1 cellular context compared by ENCODE assay signal in the genomic region with DNA sequence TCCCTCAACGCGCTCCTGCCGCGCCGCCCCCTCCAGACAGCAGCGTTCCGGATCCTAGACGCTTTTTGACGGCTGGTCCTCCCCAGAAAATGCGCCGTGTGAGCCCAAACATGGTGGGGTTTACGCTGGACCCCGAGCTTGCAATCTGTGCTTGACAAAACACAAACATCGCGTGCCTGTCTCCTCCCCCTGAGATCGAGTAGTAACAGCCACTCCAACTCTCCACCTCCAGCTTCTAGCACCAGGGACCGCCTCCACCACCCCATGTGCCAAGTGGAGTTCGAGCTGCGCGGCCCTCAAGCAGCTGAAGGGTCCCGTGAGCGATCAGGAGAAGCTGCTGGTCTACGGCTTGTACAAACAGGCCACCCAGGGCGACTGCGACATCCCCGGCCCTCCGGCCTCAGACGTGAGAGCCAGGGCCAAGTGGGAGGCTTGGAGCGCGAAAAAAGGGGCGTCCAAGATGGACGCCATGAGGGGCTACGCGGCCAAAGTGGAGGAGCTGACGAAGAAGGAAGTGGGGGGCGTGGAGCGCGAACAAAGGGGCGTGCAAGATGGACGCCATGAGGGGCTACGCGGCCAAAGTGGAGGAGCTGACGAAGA.
A peak's percentile ranks its signal among the peaks of the same experiment; 100 is the strongest.
TF ChIP-seq lines count a peak whose summit lies in the region.

No MANE protein-coding gene starts in this region.

TF ChIP-seq in K562, 482 proteins besides CTCF, POLR2A, EP300 and RAD21:
- no peak for TF ChIP-seq ZNF584 (CRISPR knock-in tag; IDR thresholded peaks at IDR 0.05; ENCODE audit: low read depth)
- TF ChIP-seq POLR3A (IDR thresholded peaks at IDR 0.05; ENCODE audit: borderline replicate concordance, extremely low read depth, insufficient read depth, insufficient read length), result no peak
- TF ChIP-seq, protein P1, sequence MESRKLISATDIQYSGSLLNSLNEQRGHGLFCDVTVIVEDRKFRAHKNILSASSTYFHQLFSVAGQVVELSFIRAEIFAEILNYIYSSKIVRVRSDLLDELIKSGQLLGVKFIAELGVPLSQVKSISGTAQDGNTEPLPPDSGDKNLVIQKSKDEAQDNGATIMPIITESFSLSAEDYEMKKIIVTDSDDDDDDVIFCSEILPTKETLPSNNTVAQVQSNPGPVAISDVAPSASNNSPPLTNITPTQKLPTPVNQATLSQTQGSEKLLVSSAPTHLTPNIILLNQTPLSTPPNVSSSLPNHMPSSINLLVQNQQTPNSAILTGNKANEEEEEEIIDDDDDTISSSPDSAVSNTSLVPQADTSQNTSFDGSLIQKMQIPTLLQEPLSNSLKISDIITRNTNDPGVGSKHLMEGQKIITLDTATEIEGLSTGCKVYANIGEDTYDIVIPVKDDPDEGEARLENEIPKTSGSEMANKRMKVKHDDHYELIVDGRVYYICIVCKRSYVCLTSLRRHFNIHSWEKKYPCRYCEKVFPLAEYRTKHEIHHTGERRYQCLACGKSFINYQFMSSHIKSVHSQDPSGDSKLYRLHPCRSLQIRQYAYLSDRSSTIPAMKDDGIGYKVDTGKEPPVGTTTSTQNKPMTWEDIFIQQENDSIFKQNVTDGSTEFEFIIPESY (CRISPR knock-in tag; IDR thresholded peaks at IDR 0.05), result peak; percentile 77; the same call in 1 of the 2 replicates
- TF ChIP-seq TAF1 (IDR thresholded peaks at IDR 0.05; ENCODE audit: control insufficient read depth, extremely low read depth, insufficient read depth, low read length, severe bottlenecking), result peak; percentile 38
- TF ChIP-seq SMARCC2 (IDR thresholded peaks at IDR 0.05; ENCODE audit: low read depth), result no peak
- TF ChIP-seq CCNT2 (IDR thresholded peaks at IDR 0.05; ENCODE audit: borderline replicate concordance, extremely low read depth, insufficient read length, low read depth, low read length), result no peak
- no peak for TF ChIP-seq HCFC1 (IDR thresholded peaks at IDR 0.05; ENCODE audit: low read depth, low read length)
- no peak for TF ChIP-seq BMI1 (IDR thresholded peaks at IDR 0.05; ENCODE audit: low read length)
- TF ChIP-seq ZNF133 (CRISPR knock-in tag; IDR thresholded peaks at IDR 0.05), result no peak
- no peak for TF ChIP-seq GABPB2 (CRISPR knock-in tag; conservative IDR thresholded peaks at IDR 0.05)
- no peak for TF ChIP-seq JUND (IDR thresholded peaks at IDR 0.05; ENCODE audit: borderline replicate concordance, low read depth, low read length)
- TF ChIP-seq JUND (tag; IDR thresholded peaks at IDR 0.05; ENCODE audit: borderline replicate concordance, low read depth, low read length), result no peak
- no peak for TF ChIP-seq ZNF175 (CRISPR knock-in tag; IDR thresholded peaks at IDR 0.05; ENCODE audit: low read depth)
- TF ChIP-seq, protein P2, sequence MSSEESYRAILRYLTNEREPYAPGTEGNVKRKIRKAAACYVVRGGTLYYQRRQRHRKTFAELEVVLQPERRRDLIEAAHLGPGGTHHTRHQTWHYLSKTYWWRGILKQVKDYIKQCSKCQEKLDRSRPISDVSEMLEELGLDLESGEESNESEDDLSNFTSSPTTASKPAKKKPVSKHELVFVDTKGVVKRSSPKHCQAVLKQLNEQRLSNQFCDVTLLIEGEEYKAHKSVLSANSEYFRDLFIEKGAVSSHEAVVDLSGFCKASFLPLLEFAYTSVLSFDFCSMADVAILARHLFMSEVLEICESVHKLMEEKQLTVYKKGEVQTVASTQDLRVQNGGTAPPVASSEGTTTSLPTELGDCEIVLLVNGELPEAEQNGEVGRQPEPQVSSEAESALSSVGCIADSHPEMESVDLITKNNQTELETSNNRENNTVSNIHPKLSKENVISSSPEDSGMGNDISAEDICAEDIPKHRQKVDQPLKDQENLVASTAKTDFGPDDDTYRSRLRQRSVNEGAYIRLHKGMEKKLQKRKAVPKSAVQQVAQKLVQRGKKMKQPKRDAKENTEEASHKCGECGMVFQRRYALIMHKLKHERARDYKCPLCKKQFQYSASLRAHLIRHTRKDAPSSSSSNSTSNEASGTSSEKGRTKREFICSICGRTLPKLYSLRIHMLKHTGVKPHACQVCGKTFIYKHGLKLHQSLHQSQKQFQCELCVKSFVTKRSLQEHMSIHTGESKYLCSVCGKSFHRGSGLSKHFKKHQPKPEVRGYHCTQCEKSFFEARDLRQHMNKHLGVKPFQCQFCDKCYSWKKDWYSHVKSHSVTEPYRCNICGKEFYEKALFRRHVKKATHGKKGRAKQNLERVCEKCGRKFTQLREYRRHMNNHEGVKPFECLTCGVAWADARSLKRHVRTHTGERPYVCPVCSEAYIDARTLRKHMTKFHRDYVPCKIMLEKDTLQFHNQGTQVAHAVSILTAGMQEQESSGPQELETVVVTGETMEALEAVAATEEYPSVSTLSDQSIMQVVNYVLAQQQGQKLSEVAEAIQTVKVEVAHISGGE (CRISPR knock-in tag; IDR thresholded peaks at IDR 0.05), result peak in 1 of 3 experiments; percentile 59; a peak in 1 of 6 replicates
- no peak for TF ChIP-seq ZNF830 (CRISPR knock-in tag; IDR thresholded peaks at IDR 0.05)
- TF ChIP-seq XRCC5 (IDR thresholded peaks at IDR 0.05; ENCODE audit: low read depth, low read length), result 0 out of 2 replicates have a peak, but pooled peaks have one; percentile 2
